Comparison of ENCODE assay signal across 17 cellular contexts in the genomic region with DNA sequence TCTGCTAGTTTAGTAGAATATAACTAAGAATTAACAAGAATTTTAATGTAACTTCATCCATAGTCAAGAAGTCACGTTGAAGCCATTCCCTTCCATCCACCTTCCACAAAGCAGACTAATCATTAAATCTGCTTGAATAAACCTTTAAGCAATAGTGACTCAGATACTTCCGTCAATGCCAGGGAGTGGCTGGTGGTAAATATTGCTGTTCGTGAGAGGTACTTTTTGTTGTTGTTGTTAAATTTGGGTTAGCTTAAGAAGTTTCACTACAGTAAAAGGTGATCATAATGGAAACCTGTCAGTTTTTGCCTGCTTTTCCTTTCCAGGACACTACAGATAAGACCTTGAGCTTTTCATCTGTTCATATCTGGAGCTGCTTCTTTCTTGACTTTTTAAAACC.
DNase-seq lines count a peak whose midpoint lies in the region; ATAC-seq and TF ChIP-seq lines count a peak whose summit lies in the region.
"Had no signal": no experiment of that assay in that cellular context is flagged by ENCODE, and none has a peak within 500 bp of the region (broad histone marks: within the 10 kb centered on the region; RNA-seq: fewer than 3 reads in every experiment).

No MANE protein-coding gene starts in this region.

- in situ Hi-C loops in GM23248 (cut with MboI): no loop called here

- ATAC-seq in GM19023 (IDR thresholded peaks at IDR 0.05; ENCODE audit: unreplicated experiment) (peak; percentile 65), GM21786 (IDR thresholded peaks at IDR 0.05; ENCODE audit: unreplicated experiment) (peak; percentile 54), HG03432 (IDR thresholded peaks at IDR 0.05; ENCODE audit: unreplicated experiment) (peak; percentile 86), omental fat pad (ENCODE audit: low FRiP score) (no peak)
- ATAC-seq: HepG2 had no signal

- no peaks in the 10 kb centered on the region for H3K9me3 ChIP-seq in GM23248 (ENCODE audit: low read depth)
- H3K9me3 ChIP-seq: stomach had no signal

- H3K4me2 ChIP-seq in GM23248 (ENCODE audit: unreplicated experiment): no peak overlapping the region

- no peaks in the 10 kb centered on the region for H3K9me2 ChIP-seq in GM23248 (ENCODE audit: insufficient read depth)

- H3K36me3 ChIP-seq in GM23248 (ENCODE audit: low read depth): no peaks in the 10 kb centered on the region
- H3K36me3 ChIP-seq: stomach had no signal

- no peaks in the 10 kb centered on the region for H3K4me1 ChIP-seq in GM23248 (ENCODE audit: insufficient read depth)
- H3K4me1 ChIP-seq: stomach had no signal

- H3K9ac ChIP-seq in GM23248: no peak overlapping the region

- DNase-seq in germinal center (ENCODE audit: low spot score) (peak; percentile 4), activated T-cell treated with anti-CD3 and anti-CD28 coated beads for 4 hours (no peak), omental fat pad (ENCODE audit: low spot score) (no peak), GM23248 (no peak), dermis blood vessel endothelial cell (no peak)
- DNase-seq: activated naive CD4-positive, alpha-beta T cell treated with anti-CD3 and anti-CD28 coated beads, Interleukin-2, amount 50 U/mL, for 16 hours; DND-41; endodermal cell; immature natural killer cell; NCI-H1092 treated with DMSO at 0.1 percent for 48 hours; OCI-M1; stomach; SW 1271 had no signal

- no peaks in the 10 kb centered on the region for H4K20me1 ChIP-seq in GM23248 (ENCODE audit: insufficient read depth)

- H2AFZ ChIP-seq in GM23248: no peak overlapping the region

- H3F3A ChIP-seq in GM23248 (ENCODE audit: insufficient read depth): no peaks in the 10 kb centered on the region

- 17 to 18% methylated on average over 3 of the region's 3 CpGs for WGBS in GM23248 (ENCODE audit: low coverage in 1 of 2, low lambda C conversion rate in 2 of 2, missing lambda C conversion rate in 2 of 2), 2 experiments

- no peaks in the 10 kb centered on the region for H3K79me2 ChIP-seq in GM23248 (ENCODE audit: insufficient read depth)

- no peak overlapping the region for H3K4me3 ChIP-seq in GM23248
- H3K4me3 ChIP-seq: stomach had no signal

- no peak overlapping the region for H3K27ac ChIP-seq in GM23248
- H3K27ac ChIP-seq: stomach had no signal

- no peaks in the 10 kb centered on the region for H3K27me3 ChIP-seq in GM23248 (replicated peaks; ENCODE audit: insufficient read depth)
- H3K27me3 ChIP-seq: stomach had no signal

- TF ChIP-seq CTCF in omental fat pad (IDR thresholded peaks at IDR 0.05): no peak
